Comparison of ENCODE assay signal across 1 cellular context in genomic region chr10:114987995-114988394, GRCh38.
TF ChIP-seq lines count a peak whose summit lies in the region.

No MANE protein-coding gene starts in this region.

TF ChIP-seq in WTC11, 78 proteins besides CTCF, POLR2A, EP300 and RAD21 (continued from another document):
- TF ChIP-seq E2F1 (CRISPR knock-in tag; IDR thresholded peaks at IDR 0.05) (no peak), MXD4 (CRISPR knock-in tag; IDR thresholded peaks at IDR 0.05; ENCODE audit: borderline replicate concordance) (no peak), ZNF263 (CRISPR knock-in tag; IDR thresholded peaks at IDR 0.05; ENCODE audit: low read depth) (no peak)
